12 cellular contexts compared by ENCODE assay signal in genomic region chr3:32249184-32249782, GRCh38. TPM values are rescaled to one million over a fixed set of nuclear protein-coding genes. Genes with fewer than 3 reads are reported as not detected.
DNase-seq lines count a peak whose midpoint lies in the region; ATAC-seq, FAIRE-seq and TF ChIP-seq lines count a peak whose summit lies in the region.
"Had no signal": no experiment of that assay in that cellular context is flagged by ENCODE, and none has a peak within 500 bp of the region (broad histone marks: within the 10 kb centered on the region; RNA-seq: fewer than 3 reads in every experiment).

No MANE protein-coding gene starts in this region.

- peak; percentile 42 for DNase-seq in AG20443 (ENCODE audit: low spot score)
- peak; percentile 97 for DNase-seq in LHCN-M2 (ENCODE audit: low read depth)
- DNase-seq in amniotic epithelial cell (ENCODE audit: low read depth): peak; percentile 97
- peak; percentile 32 for DNase-seq in keratinocyte (ENCODE audit: low read depth, low spot score)
- no peak for DNase-seq in NCI-H526 (lab: John Stamatoyannopoulos, UW)
- DNase-seq in naive thymus-derived CD8-positive, alpha-beta T cell: no peak
- DNase-seq: central memory CD4-positive, alpha-beta T cell; NCI-H2107; right cardiac atrium had no signal

- no peaks in the 10 kb centered on the region for H3K36me3 ChIP-seq in keratinocyte (ENCODE audit: control insufficient read depth in 2 of 2, extremely low read depth in 1 of 2, insufficient read depth in 2 of 2, low read length in 2 of 2)

- H3K9me3 Mint-ChIP-seq in naive thymus-derived CD8-positive, alpha-beta T cell: peaks cover 0 to 4% (median 0%) of the 10 kb centered on the region in 9 donors
- H3K9me3 Mint-ChIP-seq: immature natural killer cell had no signal

- no peaks in the 10 kb centered on the region for H3K79me2 ChIP-seq in keratinocyte (ENCODE audit: control insufficient read depth, insufficient read depth, low read length)

- H3K4me2 ChIP-seq in keratinocyte (ENCODE audit: control insufficient read depth, extremely low read depth, insufficient read depth, low read depth, low read length): peak overlapping the region; percentile 58

- ATAC-seq in GM21528 (IDR thresholded peaks at IDR 0.05; ENCODE audit: low FRiP score, unreplicated experiment) (no peak), HG03439 (IDR thresholded peaks at IDR 0.05; ENCODE audit: unreplicated experiment) (no peak)
- ATAC-seq in naive thymus-derived CD8-positive, alpha-beta T cell: no peak
- ATAC-seq: right cardiac atrium had no signal

- POLR2A ChIA-PET in naive thymus-derived CD8-positive, alpha-beta T cell (lab: Charles Lee): no interaction called here

- TF ChIP-seq CTCF in keratinocyte (optimal IDR thresholded peaks at IDR 0.05 in 1 of 3, IDR thresholded peaks at IDR 0.05 in 1 of 3, conservative IDR thresholded peaks at IDR 0.05 in 1 of 3; ENCODE audit: extremely low read depth in 1 of 3, insufficient read depth in 2 of 3, low read length in 3 of 3): no peak

- H3K27ac ChIP-seq in keratinocyte (ENCODE audit: control insufficient read depth, insufficient read depth, low read length): peak overlapping the region; percentile 22

- peaks cover 2% of the 10 kb centered on the region for H3K9me1 ChIP-seq in keratinocyte (ENCODE audit: control insufficient read depth, extremely low read depth, insufficient read depth, low read length)

- no peak overlapping the region for H3K4me3 ChIP-seq in keratinocyte (ENCODE audit: control insufficient read depth in 2 of 3, extremely low read depth in 1 of 3, insufficient read depth in 2 of 3, low read depth in 1 of 3, low read length in 3 of 3)

- peaks cover 0 to 1% (median 1%) of the 10 kb centered on the region in 3 donors for H3K36me3 Mint-ChIP-seq in naive thymus-derived CD8-positive, alpha-beta T cell
- H3K36me3 Mint-ChIP-seq: immature natural killer cell had no signal

- no peaks in the 10 kb centered on the region for H3K9me3 ChIP-seq in keratinocyte (ENCODE audit: control insufficient read depth, low read depth, low read length)

- H2AFZ ChIP-seq in keratinocyte (ENCODE audit: control insufficient read depth, low read length): no peak overlapping the region

- peaks cover 14 to 32% (median 23%) of the 10 kb centered on the region in 4 donors for H3K4me1 Mint-ChIP-seq in naive thymus-derived CD8-positive, alpha-beta T cell

- dilution Hi-C loops in keratinocyte (cut with MboI; ENCODE audit: extremely low pct_ligation_motif_present, low sequenced_read_pairs): no loop called here

- H3K27ac Mint-ChIP-seq in naive thymus-derived CD8-positive, alpha-beta T cell: no peak overlapping the region
- H3K27ac Mint-ChIP-seq: immature natural killer cell had no signal

- H3K4me1 ChIP-seq in keratinocyte (ENCODE audit: control insufficient read depth, extremely low read depth, insufficient read depth, low read length): peaks cover 14% of the 10 kb centered on the region

- FAIRE-seq in keratinocyte (lab: Jason Lieb, UNC): peak; percentile 88

- H3K27me3 Mint-ChIP-seq in naive thymus-derived CD8-positive, alpha-beta T cell: peaks cover 0 to 1% (median 0%) of the 10 kb centered on the region in 5 donors

- peaks cover 8% of the 10 kb centered on the region for H4K20me1 ChIP-seq in keratinocyte (ENCODE audit: control insufficient read depth, extremely low read depth, insufficient read depth, low read length)

- no peaks in the 10 kb centered on the region for H3K27me3 ChIP-seq in keratinocyte (ENCODE audit: control insufficient read depth, extremely low read depth, insufficient read depth, low read length)

- H3K9ac ChIP-seq in keratinocyte (ENCODE audit: control insufficient read depth, extremely low read depth, insufficient read depth, low read length): no peak overlapping the region

- H3K4me3 Mint-ChIP-seq in naive thymus-derived CD8-positive, alpha-beta T cell: no peak overlapping the region
- H3K4me3 Mint-ChIP-seq: immature natural killer cell had no signal

RNA-seq across cellular contexts. Expression of gene CMTM8, which starts 10.8 kb away (rescaled TPM):
- 7.0 and 7.1 TPM in 2 replicates for total RNA-seq in LHCN-M2 (2014; rRNA removed)
- polyA plus RNA-seq in LHCN-M2 (2012): 3.0 TPM
- 1.1 to 1.9 TPM (median 1.6 TPM) in 3 replicates for polyA plus RNA-seq in keratinocyte
- polyA plus RNA-seq in keratinocyte (2011; ENCODE audit: low read depth): 2.8 TPM
- 2.1 TPM in 2 replicates for polyA plus RNA-seq in keratinocyte (2011; cell fraction: cytosol; rRNA removed)
- 2.5 and 3.7 TPM in 2 replicates for polyA plus RNA-seq in keratinocyte (2011; cell fraction: nucleus; rRNA removed)
- polyA plus RNA-seq in keratinocyte (2012; ENCODE audit: low replicate concordance): 1.7 and 6.2 TPM in 2 replicates
- polyA minus RNA-seq in keratinocyte: 2.2 to 4.5 TPM (median 2.3 TPM) in 3 replicates
- 1.7 TPM for polyA minus RNA-seq in keratinocyte (2011; cell fraction: cytosol; rRNA and poly(A)+ RNA removed)
- 0.42 and 2.1 TPM in 2 replicates for polyA minus RNA-seq in keratinocyte (2011; cell fraction: nucleus; rRNA and poly(A)+ RNA removed)
- total RNA-seq in naive thymus-derived CD8-positive, alpha-beta T cell: 1 to 10 TPM; 2.0 to 2.2 TPM
- polyA plus RNA-seq in naive thymus-derived CD8-positive, alpha-beta T cell: 1 to 10 TPM; 2.8 to 8.6 (median 3.8) TPM

Comparison
In these comparisons a context has a peak if more than half of its experiments do, and no peak if none do; other contexts are left out.
1. DNase-seq: peak in AG20443 (single experiment), LHCN-M2 (single experiment), amniotic epithelial cell (single experiment) and keratinocyte (single experiment); none in NCI-H526 (0 of 2) and naive thymus-derived CD8-positive, alpha-beta T cell (0 of 10).